In genomic region chr16:85383836-85384825, GRCh38 we compare ENCODE assay signal across 1 cellular context.
TF ChIP-seq lines count a peak whose summit lies in the region.

No MANE protein-coding gene starts in this region.

TF ChIP-seq in K562, 482 proteins besides CTCF, POLR2A, EP300 and RAD21 (continued from another document):
- no peak for TF ChIP-seq C11orf30 (IDR thresholded peaks at IDR 0.05; ENCODE audit: low read depth)
- peak; percentile 23; the same call in 1 of the 2 replicates for TF ChIP-seq L3MBTL2 (IDR thresholded peaks at IDR 0.05)
- TF ChIP-seq ZNF449 (CRISPR knock-in tag; IDR thresholded peaks at IDR 0.05): no peak
- TF ChIP-seq KAT8 (IDR thresholded peaks at IDR 0.05; ENCODE audit: low read depth): no peak
- TF ChIP-seq PRPF4 (IDR thresholded peaks at IDR 0.05; ENCODE audit: insufficient read depth, low read depth, low read length, poor library complexity, severe bottlenecking): no peak
- TF ChIP-seq HES1 (IDR thresholded peaks at IDR 0.05; ENCODE audit: low read depth): no peak
- TF ChIP-seq HDAC3 (IDR thresholded peaks at IDR 0.05; ENCODE audit: borderline replicate concordance, partially characterized antibody): no peak
- TF ChIP-seq CSDE1 (IDR thresholded peaks at IDR 0.05): no peak
- TF ChIP-seq CREBBP (IDR thresholded peaks at IDR 0.05; ENCODE audit: low read depth, low read length): no peak
- TF ChIP-seq STAT5B (CRISPR knock-in tag; IDR thresholded peaks at IDR 0.05): no peak
- TF ChIP-seq NR0B1 (IDR thresholded peaks at IDR 0.05; ENCODE audit: partially characterized antibody): no peak
- no peak for TF ChIP-seq ZNF311 (CRISPR knock-in tag; IDR thresholded peaks at IDR 0.05)
- no peak for TF ChIP-seq ETV6 (IDR thresholded peaks at IDR 0.05; ENCODE audit: borderline replicate concordance in 1 of 2, low read depth in 2 of 2, low read length in 1 of 2)
- no peak for TF ChIP-seq ETV6 (CRISPR knock-in tag; IDR thresholded peaks at IDR 0.05; ENCODE audit: borderline replicate concordance)
- TF ChIP-seq THRAP3 (IDR thresholded peaks at IDR 0.05; ENCODE audit: borderline replicate concordance): no peak
- TF ChIP-seq TGIF2 (CRISPR knock-in tag; IDR thresholded peaks at IDR 0.05): no peak
- TF ChIP-seq ZNF212 (CRISPR knock-in tag; IDR thresholded peaks at IDR 0.05): no peak
- no peak for TF ChIP-seq POLR2AphosphoS5 (IDR thresholded peaks at IDR 0.05; ENCODE audit: control insufficient read depth, insufficient read depth, low read depth, low read length)
- TF ChIP-seq BCOR (IDR thresholded peaks at IDR 0.05): peak; percentile 86
- TF ChIP-seq ZNF780A (CRISPR knock-in tag; IDR thresholded peaks at IDR 0.05): no peak
- 0 out of 2 replicates have a peak, but pooled peaks have one; percentile 37 for TF ChIP-seq CHCHD3 (CRISPR knock-in tag; IDR thresholded peaks at IDR 0.05)
- TF ChIP-seq EGR1 (conservative IDR thresholded peaks at IDR 0.05): peak; percentile 47
- no peak for TF ChIP-seq ZBTB33 (CRISPR knock-in tag; IDR thresholded peaks at IDR 0.05)
- TF ChIP-seq RBM25 (IDR thresholded peaks at IDR 0.05; ENCODE audit: low read depth, low read length, severe bottlenecking): peak; percentile 63
- TF ChIP-seq RCOR1 (IDR thresholded peaks at IDR 0.05; ENCODE audit: borderline replicate concordance in 1 of 2, low read depth in 2 of 2, low read length in 2 of 2): no peak
- no peak for TF ChIP-seq ZNF143 (CRISPR knock-in tag; IDR thresholded peaks at IDR 0.05)
- peak; percentile 27 for TF ChIP-seq WHSC1 (IDR thresholded peaks at IDR 0.05; ENCODE audit: low read length)
- peak; percentile 42 for TF ChIP-seq BRD9 (IDR thresholded peaks at IDR 0.05; ENCODE audit: low read depth, partially characterized antibody)
- no peak for TF ChIP-seq ZNF717 (CRISPR knock-in tag; IDR thresholded peaks at IDR 0.05)
- TF ChIP-seq ZNF79 (CRISPR knock-in tag; IDR thresholded peaks at IDR 0.05; ENCODE audit: low read depth): no peak
- peak; percentile 3; the same call in 1 of the 2 replicates for TF ChIP-seq MAX (CRISPR knock-in tag; IDR thresholded peaks at IDR 0.05)
- TF ChIP-seq NFE2 (IDR thresholded peaks at IDR 0.05; ENCODE audit: low read depth): no peak
- no peak for TF ChIP-seq NFIC (IDR thresholded peaks at IDR 0.05)
- TF ChIP-seq BRF1 (IDR thresholded peaks at IDR 0.05; ENCODE audit: borderline replicate concordance, extremely low read depth, insufficient read length): no peak
- no peak for TF ChIP-seq CAMTA2 (CRISPR knock-in tag; conservative IDR thresholded peaks at IDR 0.05)
- TF ChIP-seq ZKSCAN1 (IDR thresholded peaks at IDR 0.05; ENCODE audit: low read depth, low read length): no peak
- 0 out of 2 replicates have a peak, but pooled peaks have one; percentile 14 for TF ChIP-seq SPI1 (IDR thresholded peaks at IDR 0.05; ENCODE audit: borderline replicate concordance, low read depth, low read length)
- no peak for TF ChIP-seq BRD4 (IDR thresholded peaks at IDR 0.05)
- TF ChIP-seq ZNF197 (CRISPR knock-in tag; IDR thresholded peaks at IDR 0.05; ENCODE audit: low read depth): no peak
- no peak for TF ChIP-seq FOXP1 (CRISPR knock-in tag; IDR thresholded peaks at IDR 0.05)
- TF ChIP-seq JUND (IDR thresholded peaks at IDR 0.05; ENCODE audit: borderline replicate concordance, low read depth, low read length): no peak
- TF ChIP-seq JUND (tag; IDR thresholded peaks at IDR 0.05; ENCODE audit: borderline replicate concordance, low read depth, low read length): no peak
- TF ChIP-seq HDAC2 (IDR thresholded peaks at IDR 0.05): peak; percentile 53; the same call in 1 of the 2 replicates
- TF ChIP-seq TFE3 (CRISPR knock-in tag; IDR thresholded peaks at IDR 0.05): no peak
- no peak for TF ChIP-seq POLR2AphosphoS2 (IDR thresholded peaks at IDR 0.05; ENCODE audit: low read length)
- TF ChIP-seq ARHGAP35 (IDR thresholded peaks at IDR 0.05; ENCODE audit: partially characterized antibody): no peak
- no peak for TF ChIP-seq MTF1 (CRISPR knock-in tag; IDR thresholded peaks at IDR 0.05; ENCODE audit: borderline replicate concordance)
- TF ChIP-seq KDM4B (IDR thresholded peaks at IDR 0.05; ENCODE audit: borderline replicate concordance in 2 of 2, low read depth in 1 of 2): 0 out of 4 replicates have a peak, but pooled peaks of 1 of the 2 experiments have one; percentile 16
- TF ChIP-seq ZNF277 (CRISPR knock-in tag; IDR thresholded peaks at IDR 0.05; ENCODE audit: borderline replicate concordance): no peak
- no peak for TF ChIP-seq ZC3H8 (IDR thresholded peaks at IDR 0.05)
- TF ChIP-seq IRF1 (CRISPR knock-in tag; IDR thresholded peaks at IDR 0.05; ENCODE audit: borderline replicate concordance): no peak
- no peak for TF ChIP-seq ZNF134 (CRISPR knock-in tag; conservative IDR thresholded peaks at IDR 0.05)
- no peak for TF ChIP-seq POLR2G (IDR thresholded peaks at IDR 0.05; ENCODE audit: low read depth, low read length)
- TF ChIP-seq TRIM28 (IDR thresholded peaks at IDR 0.05): no peak
- TF ChIP-seq ZNF699 (CRISPR knock-in tag; IDR thresholded peaks at IDR 0.05; ENCODE audit: insufficient replicate concordance): no peak
- TF ChIP-seq MYC (IDR thresholded peaks at IDR 0.05; ENCODE audit: low read depth, low read length): peak; percentile 5; the same call in 1 of the 2 replicates
- TF ChIP-seq MYC (CRISPR knock-in tag; IDR thresholded peaks at IDR 0.05; ENCODE audit: borderline replicate concordance, low read depth): no peak
- no peak for TF ChIP-seq STAT5A (IDR thresholded peaks at IDR 0.05; ENCODE audit: borderline replicate concordance, low read length)
- no peak for TF ChIP-seq DDX20 (tag; IDR thresholded peaks at IDR 0.05; ENCODE audit: low read depth)
- TF ChIP-seq FOXJ2 (tag; IDR thresholded peaks at IDR 0.05): no peak
- no peak for TF ChIP-seq KLF13 (tag; IDR thresholded peaks at IDR 0.05; ENCODE audit: borderline replicate concordance, low read depth)
- no peak for TF ChIP-seq ILK (tag; IDR thresholded peaks at IDR 0.05; ENCODE audit: borderline replicate concordance, low read depth)
- TF ChIP-seq SRSF1 (IDR thresholded peaks at IDR 0.05; ENCODE audit: low read depth, low read length): no peak
